In genomic region chr15:78396186-78396814, GRCh38 we compare ENCODE assay signal across 1 cellular context.
A peak's percentile ranks its signal among the peaks of the same experiment; 100 is the strongest.
TF ChIP-seq lines count a peak whose summit lies in the region.

No MANE protein-coding gene starts in this region.

TF ChIP-seq in K562, 482 proteins besides CTCF, POLR2A, EP300 and RAD21:
- TF ChIP-seq BRF1 (IDR thresholded peaks at IDR 0.05; ENCODE audit: borderline replicate concordance, extremely low read depth, insufficient read length): no peak
- TF ChIP-seq TCF7 (IDR thresholded peaks at IDR 0.05; ENCODE audit: borderline replicate concordance): no peak
- TF ChIP-seq MEF2D (tag; conservative IDR thresholded peaks at IDR 0.05; ENCODE audit: low read depth): no peak
- TF ChIP-seq RBM15 (IDR thresholded peaks at IDR 0.05; ENCODE audit: insufficient read depth, low read length): no peak
- TF ChIP-seq KLF10 (CRISPR knock-in tag; IDR thresholded peaks at IDR 0.05): no peak
- no peak for TF ChIP-seq CUX1 (CRISPR knock-in tag; IDR thresholded peaks at IDR 0.05)
- peak; percentile 54 for TF ChIP-seq RBM25 (IDR thresholded peaks at IDR 0.05; ENCODE audit: low read depth, low read length, severe bottlenecking)
- TF ChIP-seq FOXP1 (CRISPR knock-in tag; IDR thresholded peaks at IDR 0.05): no peak
- TF ChIP-seq ZNF583 (CRISPR knock-in tag; IDR thresholded peaks at IDR 0.05): no peak
- no peak for TF ChIP-seq MECOM (CRISPR knock-in tag; IDR thresholded peaks at IDR 0.05)
- 0 out of 4 replicates have a peak, but pooled peaks of 1 of the 2 experiments have one; percentile 29 for TF ChIP-seq KDM1A (IDR thresholded peaks at IDR 0.05)
- TF ChIP-seq ZSCAN29 (IDR thresholded peaks at IDR 0.05): no peak
- TF ChIP-seq GATAD2A (IDR thresholded peaks at IDR 0.05): no peak
- no peak for TF ChIP-seq ZNF445 (CRISPR knock-in tag; IDR thresholded peaks at IDR 0.05; ENCODE audit: low read depth)
- no peak for TF ChIP-seq CREB5 (CRISPR knock-in tag; IDR thresholded peaks at IDR 0.05)
- no peak for TF ChIP-seq PRMT5 (CRISPR knock-in tag; IDR thresholded peaks at IDR 0.05)
- no peak for TF ChIP-seq ESRRA (IDR thresholded peaks at IDR 0.05; ENCODE audit: borderline replicate concordance, low read depth)
- TF ChIP-seq L3MBTL2 (IDR thresholded peaks at IDR 0.05): no peak
- no peak for TF ChIP-seq SREBF1 (IDR thresholded peaks at IDR 0.05; ENCODE audit: borderline replicate concordance, low read depth, low read length)
- TF ChIP-seq ZFP36 (IDR thresholded peaks at IDR 0.05; ENCODE audit: low read depth, low read length, partially characterized antibody): peak; percentile 46
- no peak for TF ChIP-seq ZNF592 (IDR thresholded peaks at IDR 0.05)
TF ChIP-seq in K562: peak in this region for 3.
